In genomic region chr3:111895079-111895478, GRCh38 we compare ENCODE assay signal across 8 cellular contexts. TPM values are rescaled to one million over a fixed set of nuclear protein-coding genes. Genes with fewer than 3 reads are reported as not detected.
DNase-seq lines count a peak whose midpoint lies in the region; ATAC-seq and TF ChIP-seq lines count a peak whose summit lies in the region.
"Had no signal": no experiment of that assay in that cellular context is flagged by ENCODE, and none has a peak within 500 bp of the region (broad histone marks: within the 10 kb centered on the region; RNA-seq: fewer than 3 reads in every experiment).

No MANE protein-coding gene starts in this region.

- CTCF ChIA-PET in GM10248 (lab: Yijun Ruan, JAX), result interaction anchor here (0.7 to 1.5 kb wide), 2 partner anchors 18 to 118 kb away, joined by 3 to 4 read pairs; no protein-coding TSS in a partner anchor

- POLR2A ChIA-PET in GM10248 (lab: Yijun Ruan, JAX), result no interaction called here

- H3K36me3 Mint-ChIP-seq in activated naive CD8-positive, alpha-beta T cell treated with anti-CD3 and anti-CD28 coated beads, Interleukin-2, amount 50 U/mL, for 24 hours (ENCODE audit: low read depth), result no peaks in the 10 kb centered on the region

- TF ChIP-seq RAD21 in neural cell (conservative IDR thresholded peaks at IDR 0.05), result peak; percentile 63

- ATAC-seq in activated naive CD8-positive, alpha-beta T cell treated with anti-CD3 and anti-CD28 coated beads, Interleukin-2, amount 50 U/mL, for 24 hours, result no peak
- no peak for ATAC-seq in HG02981 (IDR thresholded peaks at IDR 0.05; ENCODE audit: unreplicated experiment)

- no peak overlapping the region for H3K9ac ChIP-seq in neural cell (ENCODE audit: low read length)

- no peaks in the 10 kb centered on the region for H3K27me3 ChIP-seq in neural cell (ENCODE audit: insufficient read depth, low read depth, low read length)

- H4K20me1 ChIP-seq in neural cell (ENCODE audit: insufficient read depth), result no peaks in the 10 kb centered on the region

- no peak overlapping the region for H2AFZ ChIP-seq in neural cell (ENCODE audit: low read depth, low read length)

- no peaks in the 10 kb centered on the region for H3K9me2 ChIP-seq in neural cell (ENCODE audit: insufficient read depth, low read length)

- no peak for TF ChIP-seq EP300 in neural cell (conservative IDR thresholded peaks at IDR 0.05; ENCODE audit: poor library complexity, severe bottlenecking)

- no peaks in the 10 kb centered on the region for H3K9me3 Mint-ChIP-seq in activated naive CD8-positive, alpha-beta T cell treated with anti-CD3 and anti-CD28 coated beads, Interleukin-2, amount 50 U/mL, for 24 hours

- H3K4me2 ChIP-seq in neural cell (ENCODE audit: low read length), result no peak overlapping the region

- no peaks in the 10 kb centered on the region for H3K27me3 Mint-ChIP-seq in activated naive CD8-positive, alpha-beta T cell treated with anti-CD3 and anti-CD28 coated beads, Interleukin-2, amount 50 U/mL, for 24 hours

- H3K79me2 ChIP-seq in neural cell (replicated peaks; ENCODE audit: insufficient read depth, low read length), result no peaks in the 10 kb centered on the region

- no peak overlapping the region for H3K27ac Mint-ChIP-seq in activated naive CD8-positive, alpha-beta T cell treated with anti-CD3 and anti-CD28 coated beads, Interleukin-2, amount 50 U/mL, for 24 hours
- H3K27ac Mint-ChIP-seq: activated naive CD8-positive, alpha-beta T cell treated with anti-CD3 and anti-CD28 coated beads, Interleukin-2, amount 10 ng/mL, durations not matched to agents 7 days and 5 days had no signal

- DNase-seq in GM10248 (ENCODE audit: extremely low spot score) (peak; percentile 14), NCI-H1092 treated with DMSO at 0.1 percent for 48 hours (lab: John Stamatoyannopoulos, UW) (peak; percentile 71), astrocyte of the spinal cord (ENCODE audit: low read depth, low spot score) (peak; percentile 66), OCI-M2 (lab: John Stamatoyannopoulos, UW; ENCODE audit: unreplicated experiment) (no peak)
- no peak for DNase-seq in activated naive CD8-positive, alpha-beta T cell treated with anti-CD3 and anti-CD28 coated beads, Interleukin-2, amount 50 U/mL, for 24 hours
- DNase-seq: activated naive CD8-positive, alpha-beta T cell treated with anti-CD3 and anti-CD28 coated beads, Interleukin-2, amount 10 ng/mL, durations not matched to agents 7 days and 5 days had no signal

- in situ Hi-C loops in astrocyte of the spinal cord (cut with HindIII; ENCODE audit: low sequenced_read_pairs), result no loop called here

- no peak overlapping the region for H3K27ac ChIP-seq in neural cell (ENCODE audit: low read length)

- H3K4me3 ChIP-seq in astrocyte of the spinal cord (ENCODE audit: low read depth, low read length) (no peak overlapping the region), neural cell (ENCODE audit: low read length) (no peak overlapping the region)

- H3F3A ChIP-seq in neural cell (ENCODE audit: insufficient read depth, low read length, poor library complexity, severe bottlenecking), result no peaks in the 10 kb centered on the region

- no peaks in the 10 kb centered on the region for H3K36me3 ChIP-seq in neural cell (ENCODE audit: insufficient read depth, low read length)

- no peaks in the 10 kb centered on the region for H3K4me1 Mint-ChIP-seq in activated naive CD8-positive, alpha-beta T cell treated with anti-CD3 and anti-CD28 coated beads, Interleukin-2, amount 50 U/mL, for 24 hours

- H3K9me3 ChIP-seq in neural cell (ENCODE audit: low read length), result no peaks in the 10 kb centered on the region

- TF ChIP-seq CTCF in GM10248 (IDR thresholded peaks at IDR 0.05; ENCODE audit: control extremely low read depth, extremely low read depth, low read depth, missing control alignments) (no peak), astrocyte of the spinal cord (IDR thresholded peaks at IDR 0.05; ENCODE audit: low read depth, low read length) (peak; percentile 52), neural cell (IDR thresholded peaks at IDR 0.05; ENCODE audit: poor library complexity, severe bottlenecking) (peak; percentile 55)

- no peak overlapping the region for H3K4me3 Mint-ChIP-seq in activated naive CD8-positive, alpha-beta T cell treated with anti-CD3 and anti-CD28 coated beads, Interleukin-2, amount 50 U/mL, for 24 hours
- H3K4me3 Mint-ChIP-seq: activated naive CD8-positive, alpha-beta T cell treated with anti-CD3 and anti-CD28 coated beads, Interleukin-2, amount 10 ng/mL, durations not matched to agents 7 days and 5 days had no signal

TF ChIP-seq in neural cell, 6 proteins besides CTCF, POLR2A, EP300 and RAD21:
- peak; percentile 56 for TF ChIP-seq SMC3 (conservative IDR thresholded peaks at IDR 0.05; ENCODE audit: poor library complexity)
- no peak for TF ChIP-seq MXI1 (conservative IDR thresholded peaks at IDR 0.05; ENCODE audit: poor library complexity, severe bottlenecking)

RNA-seq across cellular contexts. Expression of gene PHLDB2, which starts 36.0 kb away (rescaled TPM):
- polyA plus RNA-seq in neural cell, result 1.4 and 2.4 TPM in 2 replicates
- polyA minus RNA-seq in neural cell, result 1.9 and 2.5 TPM in 2 replicates

Comparison
In these comparisons a context has a peak if more than half of its experiments do, and no peak if none do; other contexts are left out.
1. DNase-seq: peak in GM10248 (single experiment), NCI-H1092 treated with DMSO at 0.1 percent for 48 hours (single experiment) and astrocyte of the spinal cord (single experiment); none in OCI-M2 (single experiment) and activated naive CD8-positive, alpha-beta T cell treated with anti-CD3 and anti-CD28 coated beads, Interleukin-2, amount 50 U/mL, for 24 hours (single experiment).